In the genomic region with DNA sequence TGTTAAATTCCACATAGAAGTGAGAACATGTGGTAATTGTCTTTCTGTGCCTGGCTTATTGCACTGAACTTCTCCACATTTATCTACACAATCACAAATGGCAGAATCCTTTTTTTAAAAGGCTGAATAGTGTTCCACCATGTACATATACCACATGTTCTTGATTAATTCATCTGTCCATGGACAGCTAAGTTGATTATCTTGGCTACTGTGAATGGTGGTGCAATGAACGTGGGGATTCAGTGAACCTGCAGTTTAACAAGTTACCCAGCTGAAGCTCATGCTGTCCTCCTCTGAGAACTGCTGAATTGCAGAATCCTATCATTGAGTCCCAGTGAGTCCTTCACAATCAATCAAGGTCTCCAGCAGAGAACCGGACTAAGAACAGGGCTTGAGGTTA, we compare ENCODE assay signal across 13 cellular contexts.
A peak's percentile ranks its signal among the peaks of the same experiment; 100 is the strongest.
DNase-seq lines count a peak whose midpoint lies in the region; ATAC-seq and TF ChIP-seq lines count a peak whose summit lies in the region.
"Had no signal": no experiment of that assay in that cellular context is flagged by ENCODE, and none has a peak within 500 bp of the region (broad histone marks: within the 10 kb centered on the region; RNA-seq: fewer than 3 reads in every experiment).

No MANE protein-coding gene starts in this region.

- no peak overlapping the region for H3K9ac ChIP-seq in Karpas-422 (ENCODE audit: low read length)

- H3K9me3 ChIP-seq in Karpas-422 (ENCODE audit: low read length): no peaks in the 10 kb centered on the region

- H3K36me3 ChIP-seq in Karpas-422 (ENCODE audit: insufficient read depth, low read length): no peaks in the 10 kb centered on the region

- H3K36me3 Mint-ChIP-seq in MCF 10A (ENCODE audit: insufficient read depth, unreplicated experiment): no peaks in the 10 kb centered on the region

- intact Hi-C loops in MCF 10A (cut with micrococcal nuclease): no loop called here

- no peaks in the 10 kb centered on the region for H3K27me3 Mint-ChIP-seq in MCF 10A (ENCODE audit: insufficient read depth, unreplicated experiment)

- ATAC-seq in HG03520 (IDR thresholded peaks at IDR 0.05; ENCODE audit: unreplicated experiment): no peak
- no peak for ATAC-seq in GM18868 (IDR thresholded peaks at IDR 0.05; ENCODE audit: unreplicated experiment)
- ATAC-seq: GM12878, Right ventricle myocardium inferior had no signal

- H3K4me2 ChIP-seq in Karpas-422 (ENCODE audit: low read depth, low read length, poor library complexity, severe bottlenecking): no peak overlapping the region

- no peaks in the 10 kb centered on the region for H3K4me1 ChIP-seq in Karpas-422 (ENCODE audit: low read length)

- TF ChIP-seq CTCF in astrocyte of the spinal cord (IDR thresholded peaks at IDR 0.05; ENCODE audit: low read depth, low read length): no peak
- TF ChIP-seq CTCF in fibroblast of the aortic adventitia (IDR thresholded peaks at IDR 0.05; ENCODE audit: insufficient read depth, low read length): no peak
- no peak for TF ChIP-seq CTCF in MCF 10A (IDR thresholded peaks at IDR 0.05; ENCODE audit: unreplicated experiment)

- CTCF ChIA-PET in MCF 10A (lab: Yijun Ruan, JAX): interaction anchor here (1.5 kb wide), 1 partner anchor 23 kb away, joined by 9 read pairs; no protein-coding TSS in a partner anchor

- in situ Hi-C loops in astrocyte of the spinal cord (cut with HindIII; ENCODE audit: low sequenced_read_pairs): no loop called here

- BruUV-seq in MCF 10A (replicated peaks; lab: Mats Ljungman, UMichigan): no TSS peak

- no peaks in the 10 kb centered on the region for H3K9me2 ChIP-seq in Karpas-422 (replicated peaks; ENCODE audit: insufficient read depth, low read length)

- H3K79me2 ChIP-seq in Karpas-422 (ENCODE audit: low read length): no peaks in the 10 kb centered on the region

- peaks cover 6% of the 10 kb centered on the region for H3K4me1 Mint-ChIP-seq in MCF 10A (ENCODE audit: insufficient read depth, unreplicated experiment)

- no peak overlapping the region for H3K27ac ChIP-seq in Karpas-422 (ENCODE audit: low read length)

- POLR2A ChIA-PET in MCF 10A (lab: Yijun Ruan, JAX): no interaction called here

- H3K27ac Mint-ChIP-seq in MCF 10A (ENCODE audit: low read depth, unreplicated experiment): no peak overlapping the region

- no peaks in the 10 kb centered on the region for H4K20me1 ChIP-seq in Karpas-422 (ENCODE audit: insufficient read depth, low read depth, low read length)

- no peak for DNase-seq in Karpas-422
- DNase-seq in astrocyte of the spinal cord (ENCODE audit: low read depth, low spot score): peak; percentile 38
- DNase-seq in fibroblast of the aortic adventitia (ENCODE audit: low read depth): peak; percentile 9
- no peak for DNase-seq in MCF 10A (ENCODE audit: unreplicated experiment)
- no peak for DNase-seq in activated naive CD4-positive, alpha-beta T cell treated with Interleukin-2 at 50 U/mL for 16 hours
- DNase-seq: DMS 273 treated with DMSO at 0.1 percent for 48 hours, H7, NCI-H1105, NCI-H774 had no signal

- H3K4me3 Mint-ChIP-seq in MCF 10A (ENCODE audit: unreplicated experiment): no peak overlapping the region

- 0 out of 2 replicates have a peak overlapping the region, but pooled peaks have one; percentile 24 for H2AFZ ChIP-seq in Karpas-422 (ENCODE audit: low read length)

- no peaks in the 10 kb centered on the region for H3K9me3 Mint-ChIP-seq in MCF 10A (ENCODE audit: unreplicated experiment)

- H3K4me3 ChIP-seq in Karpas-422 (ENCODE audit: low read length) (no peak overlapping the region), astrocyte of the spinal cord (ENCODE audit: low read depth, low read length) (no peak overlapping the region), fibroblast of the aortic adventitia (ENCODE audit: low read depth, low read length) (no peak overlapping the region)
- H3K4me3 ChIP-seq: GM12878 had no signal

- H3K27me3 ChIP-seq in Karpas-422 (ENCODE audit: low read length): no peaks in the 10 kb centered on the region

Comparison
In these comparisons a context has a peak if more than half of its experiments do, and no peak if none do; other contexts are left out.
1. DNase-seq: peak in astrocyte of the spinal cord (single experiment) and fibroblast of the aortic adventitia (single experiment); none in Karpas-422 (single experiment), MCF 10A (single experiment) and activated naive CD4-positive, alpha-beta T cell treated with Interleukin-2 at 50 U/mL for 16 hours (single experiment).